15 cellular contexts compared by ENCODE assay signal in genomic region chr4:90950385-90950841, GRCh38.
DNase-seq lines count a peak whose midpoint lies in the region; ATAC-seq and TF ChIP-seq lines count a peak whose summit lies in the region.
"Had no signal": no experiment of that assay in that cellular context is flagged by ENCODE, and none has a peak within 500 bp of the region (broad histone marks: within the 10 kb centered on the region; RNA-seq: fewer than 3 reads in every experiment).

No MANE protein-coding gene starts in this region.

- H3K4me3 Mint-ChIP-seq in activated naive CD4-positive, alpha-beta T cell treated with anti-CD3 and anti-CD28 coated beads for 36 hours, result no peak overlapping the region
- H3K4me3 Mint-ChIP-seq: activated CD4-positive, alpha-beta memory T cell treated with anti-CD3 and anti-CD28 coated beads, Interleukin-2, amount 10 ng/mL, durations not matched to agents 7 days and 5 days; HFFc6 had no signal

- H3K9me3 Mint-ChIP-seq in activated naive CD4-positive, alpha-beta T cell treated with anti-CD3 and anti-CD28 coated beads for 36 hours, result peaks cover 2% of the 10 kb centered on the region
- H3K9me3 Mint-ChIP-seq: activated CD4-positive, alpha-beta memory T cell treated with anti-CD3 and anti-CD28 coated beads, Interleukin-2, amount 10 ng/mL, durations not matched to agents 7 days and 5 days had no signal

- H3K27ac Mint-ChIP-seq in activated naive CD4-positive, alpha-beta T cell treated with anti-CD3 and anti-CD28 coated beads for 36 hours, result no peak overlapping the region
- H3K27ac Mint-ChIP-seq: activated CD4-positive, alpha-beta memory T cell treated with anti-CD3 and anti-CD28 coated beads, Interleukin-2, amount 10 ng/mL, durations not matched to agents 7 days and 5 days; HFFc6 had no signal

- DNase-seq in DMS53 (lab: John Stamatoyannopoulos, UW), result peak; percentile 56
- peak; percentile 47 to 82 (median 47) for DNase-seq in NCI-H1417 (lab: John Stamatoyannopoulos, UW)
- no peak for DNase-seq in T1000 (lab: John Stamatoyannopoulos, UW)
- no peak for DNase-seq in activated naive CD4-positive, alpha-beta T cell treated with anti-CD3 and anti-CD28 coated beads for 36 hours
- DNase-seq in T-helper 1 cell, result no peak
- DNase-seq: activated CD4-positive, alpha-beta memory T cell treated with anti-CD3 and anti-CD28 coated beads, Interleukin-2, amount 10 ng/mL, durations not matched to agents 7 days and 5 days; glutamatergic neuron; HFFc6; left cardiac atrium; NCI-H1436 treated with DMSO at 0.1 percent for 48 hours; spleen had no signal

- 100% methylated on average over 4 of the region's 7 CpGs; no CpG with 5 or more reads in 1 of the 2 experiments for WGBS in mesodermal cell (ENCODE audit: insufficient coverage in 2 of 2), 2 experiments

- intact Hi-C loops in activated naive CD4-positive, alpha-beta T cell treated with anti-CD3 and anti-CD28 coated beads for 36 hours (cut with micrococcal nuclease), result no loop called here

- no peaks in the 10 kb centered on the region for H3K36me3 ChIP-seq in mesodermal cell (ENCODE audit: control insufficient read depth, insufficient read depth, low read length)
- H3K36me3 ChIP-seq: brain microvascular endothelial cell, spleen had no signal

- CTCF ChIA-PET in activated naive CD4-positive, alpha-beta T cell treated with anti-CD3 and anti-CD28 coated beads for 36 hours (lab: Charles Lee), result no interaction called here

- H3K4me1 ChIP-seq in mesodermal cell (ENCODE audit: control insufficient read depth, insufficient read depth, low read length, poor library complexity, severe bottlenecking), result peaks cover 9% of the 10 kb centered on the region
- H3K4me1 ChIP-seq: spleen had no signal

- peak overlapping the region; percentile 47 for H3K27ac ChIP-seq in mesodermal cell (ENCODE audit: low read depth, low read length, severe bottlenecking)
- H3K27ac ChIP-seq: brain microvascular endothelial cell, C4-2B, spleen had no signal

- no peaks in the 10 kb centered on the region for H3K4me1 Mint-ChIP-seq in activated naive CD4-positive, alpha-beta T cell treated with anti-CD3 and anti-CD28 coated beads for 36 hours (ENCODE audit: low read depth)
- H3K4me1 Mint-ChIP-seq: activated CD4-positive, alpha-beta memory T cell treated with anti-CD3 and anti-CD28 coated beads, Interleukin-2, amount 10 ng/mL, durations not matched to agents 7 days and 5 days had no signal

- ATAC-seq in SK-N-SH treated with all-trans-retinoic acid at 6 μM for 48 hours, result peak; percentile 74

- no peak overlapping the region for H3K4me3 ChIP-seq in mesodermal cell (ENCODE audit: extremely low read depth, insufficient read depth, low read length, poor library complexity, severe bottlenecking)
- H3K4me3 ChIP-seq: spleen had no signal

- no peaks in the 10 kb centered on the region for H3K36me3 Mint-ChIP-seq in activated naive CD4-positive, alpha-beta T cell treated with anti-CD3 and anti-CD28 coated beads for 36 hours (ENCODE audit: low read depth)

- no peaks in the 10 kb centered on the region for H3K27me3 Mint-ChIP-seq in activated naive CD4-positive, alpha-beta T cell treated with anti-CD3 and anti-CD28 coated beads for 36 hours (ENCODE audit: low read depth)
- H3K27me3 Mint-ChIP-seq: activated CD4-positive, alpha-beta memory T cell treated with anti-CD3 and anti-CD28 coated beads, Interleukin-2, amount 10 ng/mL, durations not matched to agents 7 days and 5 days had no signal

- no peaks in the 10 kb centered on the region for H3K9me3 ChIP-seq in mesodermal cell (ENCODE audit: control insufficient read depth, low read length)
- H3K9me3 ChIP-seq: spleen had no signal

TF ChIP-seq in SK-N-SH treated with all-trans-retinoic acid at 6 μM for 48 hours, 23 proteins besides CTCF, POLR2A, EP300 and RAD21 (continues in another document):
- TF ChIP-seq ZC3H10 (CRISPR knock-in tag; IDR thresholded peaks at IDR 0.05) (no peak), TSHZ2 (CRISPR knock-in tag; IDR thresholded peaks at IDR 0.05) (peak; percentile 67), ZNF70 (CRISPR knock-in tag; IDR thresholded peaks at IDR 0.05) (0 out of 2 replicates have a peak, but pooled peaks have one; percentile 21), ZNF565 (CRISPR knock-in tag; conservative IDR thresholded peaks at IDR 0.05; ENCODE audit: low read depth) (0 out of 2 replicates have a peak, but pooled peaks have one; percentile 54), ESRRG (CRISPR knock-in tag; IDR thresholded peaks at IDR 0.05) (no peak), TCF4 (CRISPR knock-in tag; IDR thresholded peaks at IDR 0.05; ENCODE audit: borderline replicate concordance) (peak; percentile 96), TOX (CRISPR knock-in tag; IDR thresholded peaks at IDR 0.05; ENCODE audit: borderline replicate concordance) (no peak), ZNF8 (CRISPR knock-in tag; IDR thresholded peaks at IDR 0.05) (peak; percentile 58; the same call in 1 of the 2 replicates), ARNTL (CRISPR knock-in tag; IDR thresholded peaks at IDR 0.05; ENCODE audit: borderline replicate concordance, low read depth) (0 out of 2 replicates have a peak, but pooled peaks have one; percentile 44), PPARA (CRISPR knock-in tag; IDR thresholded peaks at IDR 0.05; ENCODE audit: borderline replicate concordance) (no peak), OSR1 (CRISPR knock-in tag; IDR thresholded peaks at IDR 0.05) (no peak), BACH2 (CRISPR knock-in tag; IDR thresholded peaks at IDR 0.05; ENCODE audit: borderline replicate concordance) (no peak), CSRNP3 (CRISPR knock-in tag; IDR thresholded peaks at IDR 0.05) (0 out of 2 replicates have a peak, but pooled peaks have one; percentile 67), ZFP30 (CRISPR knock-in tag; IDR thresholded peaks at IDR 0.05) (no peak), SNAI2 (CRISPR knock-in tag; IDR thresholded peaks at IDR 0.05) (no peak), ISL1 (CRISPR knock-in tag; IDR thresholded peaks at IDR 0.05) (no peak), RARB (CRISPR knock-in tag; IDR thresholded peaks at IDR 0.05) (no peak), ZFP3 (CRISPR knock-in tag; IDR thresholded peaks at IDR 0.05) (no peak)
- TF ChIP-seq, protein P1, sequence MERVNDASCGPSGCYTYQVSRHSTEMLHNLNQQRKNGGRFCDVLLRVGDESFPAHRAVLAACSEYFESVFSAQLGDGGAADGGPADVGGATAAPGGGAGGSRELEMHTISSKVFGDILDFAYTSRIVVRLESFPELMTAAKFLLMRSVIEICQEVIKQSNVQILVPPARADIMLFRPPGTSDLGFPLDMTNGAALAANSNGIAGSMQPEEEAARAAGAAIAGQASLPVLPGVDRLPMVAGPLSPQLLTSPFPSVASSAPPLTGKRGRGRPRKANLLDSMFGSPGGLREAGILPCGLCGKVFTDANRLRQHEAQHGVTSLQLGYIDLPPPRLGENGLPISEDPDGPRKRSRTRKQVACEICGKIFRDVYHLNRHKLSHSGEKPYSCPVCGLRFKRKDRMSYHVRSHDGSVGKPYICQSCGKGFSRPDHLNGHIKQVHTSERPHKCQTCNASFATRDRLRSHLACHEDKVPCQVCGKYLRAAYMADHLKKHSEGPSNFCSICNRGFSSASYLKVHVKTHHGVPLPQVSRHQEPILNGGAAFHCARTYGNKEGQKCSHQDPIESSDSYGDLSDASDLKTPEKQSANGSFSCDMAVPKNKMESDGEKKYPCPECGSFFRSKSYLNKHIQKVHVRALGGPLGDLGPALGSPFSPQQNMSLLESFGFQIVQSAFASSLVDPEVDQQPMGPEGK (CRISPR knock-in tag; IDR thresholded peaks at IDR 0.05; ENCODE audit: borderline replicate concordance), result no peak

Comparison
In these comparisons a context has a peak if more than half of its experiments do, and no peak if none do; other contexts are left out.
1. DNase-seq: peak in DMS53 (single experiment) and NCI-H1417 (3 of 3); none in T1000 (single experiment), activated naive CD4-positive, alpha-beta T cell treated with anti-CD3 and anti-CD28 coated beads for 36 hours (single experiment) and T-helper 1 cell (0 of 5).